1 cellular context compared by ENCODE assay signal in genomic region chr5:131217791-131218190, GRCh38.
TF ChIP-seq lines count a peak whose summit lies in the region.

No MANE protein-coding gene starts in this region.

TF ChIP-seq in GM12878, 131 proteins besides CTCF, POLR2A, EP300 and RAD21:
- TF ChIP-seq MTA2 (IDR thresholded peaks at IDR 0.05; ENCODE audit: low read depth) (no peak), PML (IDR thresholded peaks at IDR 0.05; ENCODE audit: low read length) (no peak), HDGF (IDR thresholded peaks at IDR 0.05) (peak; percentile 24; the same call in 1 of the 2 replicates)
